27 cellular contexts compared by ENCODE assay signal in genomic region chr5:19568004-19568403, GRCh38.
"Had no signal": no experiment of that assay in that cellular context is flagged by ENCODE, and none has a peak within 500 bp of the region (broad histone marks: within the 10 kb centered on the region; RNA-seq: fewer than 3 reads in every experiment).

No MANE protein-coding gene starts in this region.

- H3K4me3 Mint-ChIP-seq: dendritic cell treated with granulocyte-macrophage colony-stimulating factor and Interleukin-4, amounts not matched to agents 40 ng/mL and 50 ng/mL, for 4 days; effector memory CD8-positive, alpha-beta T cell; endodermal cell; naive thymus-derived CD4-positive, alpha-beta T cell had no signal

- H3K9me3 ChIP-seq: colonic mucosa, esophagus squamous epithelium, gastrocnemius medialis, lower lobe of right lung had no signal

- H3K27me3 ChIP-seq: colonic mucosa, esophagus squamous epithelium, gastrocnemius medialis, heart right ventricle, left lung had no signal

- H3K4me3 ChIP-seq: colonic mucosa, esophagus squamous epithelium, gastrocnemius medialis, heart right ventricle, left lung, lower lobe of right lung had no signal

- FAIRE-seq: endometrium, islet of Langerhans, keratinocyte had no signal

- ATAC-seq: effector memory CD8-positive, alpha-beta T cell; esophagus mucosa; gastrocnemius medialis; heart right ventricle; left cardiac atrium; left lung; left ventricle myocardium superior; lower lobe of right lung; naive thymus-derived CD4-positive, alpha-beta T cell had no signal

- H3K27ac ChIP-seq: colonic mucosa, epithelial cell of prostate, esophagus squamous epithelium, gastrocnemius medialis, heart right ventricle, left lung, lower lobe of right lung had no signal

- H3K36me3 Mint-ChIP-seq: naive thymus-derived CD4-positive, alpha-beta T cell had no signal

- H3K27me3 Mint-ChIP-seq: dendritic cell treated with granulocyte-macrophage colony-stimulating factor and Interleukin-4, amounts not matched to agents 40 ng/mL and 50 ng/mL, for 4 days; effector memory CD8-positive, alpha-beta T cell; naive thymus-derived CD4-positive, alpha-beta T cell had no signal

- H3K4me1 Mint-ChIP-seq: naive thymus-derived CD4-positive, alpha-beta T cell had no signal

- H3K27ac Mint-ChIP-seq: dendritic cell treated with granulocyte-macrophage colony-stimulating factor and Interleukin-4, amounts not matched to agents 40 ng/mL and 50 ng/mL, for 4 days; effector memory CD8-positive, alpha-beta T cell; endodermal cell; naive thymus-derived CD4-positive, alpha-beta T cell had no signal

- DNase-seq: colonic mucosa; cortex of kidney; effector CD8-positive, alpha-beta T cell; effector memory CD8-positive, alpha-beta T cell; endodermal cell; erythroblast; esophagus squamous epithelium; foreskin fibroblast; foreskin melanocyte; gastrocnemius medialis; glutamatergic neuron; head of caudate nucleus; heart right ventricle; hippocampal formation; left cardiac atrium; left lung; left ventricle myocardium superior; lower lobe of right lung; mesenchymal stem cell; midbrain; naive thymus-derived CD4-positive, alpha-beta T cell had no signal

- H3K36me3 ChIP-seq: colonic mucosa, esophagus squamous epithelium, gastrocnemius medialis, heart right ventricle, left lung, lower lobe of right lung had no signal

- H3K4me1 ChIP-seq: colonic mucosa, esophagus squamous epithelium, gastrocnemius medialis, heart right ventricle, left lung, lower lobe of right lung had no signal

- H3K9me3 Mint-ChIP-seq: endodermal cell had no signal
